In genomic region chr4:113472864-113473263, GRCh38 we compare ENCODE assay signal across 18 cellular contexts.
"Had no signal": no experiment of that assay in that cellular context is flagged by ENCODE, and none has a peak within 500 bp of the region (broad histone marks: within the 10 kb centered on the region; RNA-seq: fewer than 3 reads in every experiment).

No MANE protein-coding gene starts in this region.

- H3K4me3 ChIP-seq: heart right ventricle, pancreas had no signal

- ATAC-seq: activated CD8-positive, alpha-beta T cell treated with anti-CD3 and anti-CD28 coated beads for 36 hours; heart right ventricle; pancreas had no signal

- H3K4me3 Mint-ChIP-seq: activated CD8-positive, alpha-beta T cell treated with anti-CD3 and anti-CD28 coated beads for 36 hours; activated T-helper 1 cell treated with anti-CD3 and anti-CD28 coated beads, Interleukin-12 subunit alpha, Interleukin-12 subunit beta, Interleukin-2, Interleukin-4 antibody, amounts not matched to agents 30 ng/mL and 10 ng/mL and 1 ng/mL, durations not matched to agents 14 hours and 24 hours and 36 hours; endodermal cell; neural crest cell; T-helper 1 cell treated with Interleukin-12 subunit alpha and Interleukin-12 subunit beta and Interleukin-4 antibody, amounts not matched to agents 30 μg/mL and 1 μg/mL, for 36 hours; type B pancreatic cell had no signal

- H3K27me3 ChIP-seq: brain microvascular endothelial cell, heart right ventricle, pancreas had no signal

- H3K27ac Mint-ChIP-seq: activated T-helper 1 cell treated with anti-CD3 and anti-CD28 coated beads, Interleukin-12 subunit alpha, Interleukin-12 subunit beta, Interleukin-2, Interleukin-4 antibody, amounts not matched to agents 30 ng/mL and 10 ng/mL and 1 ng/mL, durations not matched to agents 14 hours and 24 hours and 36 hours; endodermal cell; T-helper 1 cell treated with Interleukin-12 subunit alpha and Interleukin-12 subunit beta and Interleukin-4 antibody, amounts not matched to agents 30 μg/mL and 1 μg/mL, for 36 hours; type B pancreatic cell had no signal

- DNase-seq: activated CD4-positive, alpha-beta T cell treated with anti-CD3 and anti-CD28 coated beads for 4 hours; activated CD8-positive, alpha-beta memory T cell treated with anti-CD3 and anti-CD28 coated beads, Interleukin-2, amount 50 U/mL, for 4 hours; activated CD8-positive, alpha-beta T cell treated with anti-CD3 and anti-CD28 coated beads for 36 hours; activated naive CD4-positive, alpha-beta T cell; amniotic stem cell; brain microvascular endothelial cell; cerebellar nuclear complex; endodermal cell; foreskin fibroblast; heart right ventricle; islet precursor cell; pancreas; retina; stimulated activated naive CD4-positive, alpha-beta T cell had no signal

- H3K9me3 ChIP-seq: pancreas had no signal

- H3K36me3 ChIP-seq: brain microvascular endothelial cell, pancreas had no signal

- H3K27me3 Mint-ChIP-seq: activated CD8-positive, alpha-beta T cell treated with anti-CD3 and anti-CD28 coated beads for 36 hours; type B pancreatic cell had no signal

- H3K4me1 ChIP-seq: pancreas had no signal

- H3K27ac ChIP-seq: brain microvascular endothelial cell, pancreas had no signal
